ENCODE assay signal across 26 cellular contexts in genomic region chr5:86244153-86244552, GRCh38.
DNase-seq lines count a peak whose midpoint lies in the region; ATAC-seq, FAIRE-seq and TF ChIP-seq lines count a peak whose summit lies in the region.
"Had no signal": no experiment of that assay in that cellular context is flagged by ENCODE, and none has a peak within 500 bp of the region (broad histone marks: within the 10 kb centered on the region; RNA-seq: fewer than 3 reads in every experiment).

No MANE protein-coding gene starts in this region.

- H2BK15ac ChIP-seq in IMR-90 (ENCODE audit: low read depth, low read length): no peak overlapping the region

- H3K4me3 ChIP-seq in HepG2 (replicated peaks in 1 of 3; ENCODE audit: insufficient read depth in 1 of 3, low read depth in 2 of 3, low read length in 3 of 3) (no peak overlapping the region), right lobe of liver (no peak overlapping the region), IMR-90 (ENCODE audit: insufficient read depth, low read depth, low read length) (no peak overlapping the region), endothelial cell of umbilical vein (replicated peaks in 1 of 3; ENCODE audit: insufficient read depth in 1 of 3, low read depth in 1 of 3, low read length in 3 of 3) (no peak overlapping the region), prostate gland (no peak overlapping the region)
- H3K4me3 ChIP-seq: BLaER1, GM12878 had no signal

- H3K9ac ChIP-seq in HepG2 (ENCODE audit: insufficient read depth, low read depth, low read length) (no peak overlapping the region), IMR-90 (ENCODE audit: low read depth, low read length) (no peak overlapping the region), endothelial cell of umbilical vein (replicated peaks; ENCODE audit: extremely low read depth, insufficient read depth, low read length) (no peak overlapping the region)
- H3K9ac ChIP-seq: BLaER1 had no signal

- no peak overlapping the region for H3K4ac ChIP-seq in IMR-90 (ENCODE audit: low read depth, low read length)

- H3K27ac ChIP-seq in HepG2 (ENCODE audit: extremely low read length, insufficient read depth, low read length): no peak overlapping the region
- H3K27ac ChIP-seq in right lobe of liver: no peak overlapping the region
- H3K27ac ChIP-seq in IMR-90 (ENCODE audit: insufficient read depth, low read length): no peak overlapping the region
- H3K27ac ChIP-seq in endothelial cell of umbilical vein (ENCODE audit: insufficient read depth, low read depth, low read length): no peak overlapping the region
- no peak overlapping the region for H3K27ac ChIP-seq in prostate gland
- H3K27ac ChIP-seq: 22Rv1, BLaER1 had no signal

- no peak overlapping the region for H3K23ac ChIP-seq in IMR-90 (ENCODE audit: low read depth, low read length)

- H2AK9ac ChIP-seq in IMR-90 (replicated peaks; ENCODE audit: low read depth, low read length, poor library complexity): no peak overlapping the region

- H2BK20ac ChIP-seq in IMR-90 (ENCODE audit: low read depth, low read length): no peak overlapping the region

- H3K14ac ChIP-seq in IMR-90 (replicated peaks; ENCODE audit: low read depth, low read length): no peak overlapping the region

- FAIRE-seq in HepG2 (lab: Jason Lieb, UNC): no peak
- peak; percentile 24 for FAIRE-seq in endothelial cell of umbilical vein (lab: Jason Lieb, UNC)
- FAIRE-seq: GM12878, GM12892, GM18507, GM19239 had no signal

- H3K56ac ChIP-seq in IMR-90 (ENCODE audit: extremely low read depth, insufficient read depth, low read length): no peak overlapping the region

- intact Hi-C loops in HepG2 (cut with micrococcal nuclease; ENCODE audit: unreplicated experiment): no loop called here
- intact Hi-C loops in right lobe of liver (cut with DNase I): no loop called here
- intact Hi-C loops in IMR-90 (cut with micrococcal nuclease): no loop called here
- intact Hi-C loops in endothelial cell of umbilical vein (cut with micrococcal nuclease): no loop called here
- intact Hi-C loops in prostate gland (cut with DNase I): no loop called here

- no peak for ATAC-seq in HepG2
- ATAC-seq in right lobe of liver: no peak
- no peak for ATAC-seq in IMR-90 (ENCODE audit: low read depth)
- ATAC-seq: GM12878 had no signal

- H3K4me2 ChIP-seq in HepG2 (ENCODE audit: low read depth, low read length) (no peak overlapping the region), IMR-90 (ENCODE audit: low read depth, low read length) (no peak overlapping the region), endothelial cell of umbilical vein (ENCODE audit: insufficient read depth, low read length) (no peak overlapping the region)
- H3K4me2 ChIP-seq: BLaER1 had no signal

- no peak for TF ChIP-seq POLR2A in HepG2 (IDR thresholded peaks at IDR 0.05; ENCODE audit: insufficient read depth in 1 of 2, low read depth in 2 of 2, low read length in 2 of 2)
- TF ChIP-seq POLR2A in right lobe of liver (IDR thresholded peaks at IDR 0.05): no peak
- no peak for TF ChIP-seq POLR2A in IMR-90 (IDR thresholded peaks at IDR 0.05; ENCODE audit: low read depth, low read length)
- TF ChIP-seq POLR2A in endothelial cell of umbilical vein (IDR thresholded peaks at IDR 0.05; ENCODE audit: low read depth, low read length): no peak
- no peak for TF ChIP-seq POLR2A in prostate gland (IDR thresholded peaks at IDR 0.05)

- no peak overlapping the region for H2AK5ac ChIP-seq in IMR-90 (ENCODE audit: low read depth, low read length)

- H4K91ac ChIP-seq in IMR-90 (ENCODE audit: insufficient read depth, low read depth, low read length): no peak overlapping the region

- H3K79me1 ChIP-seq in IMR-90 (ENCODE audit: low read depth in 1 of 2, low read length in 2 of 2): no peaks in the 10 kb centered on the region

- H3K4me1 ChIP-seq in HepG2 (ENCODE audit: insufficient read depth, low read length) (no peaks in the 10 kb centered on the region), right lobe of liver (no peaks in the 10 kb centered on the region), IMR-90 (ENCODE audit: control insufficient read depth, insufficient read depth, low read length) (no peaks in the 10 kb centered on the region), endothelial cell of umbilical vein (ENCODE audit: control insufficient read depth, extremely low read depth, insufficient read depth, low read length) (no peaks in the 10 kb centered on the region), prostate gland (replicated peaks) (no peaks in the 10 kb centered on the region)
- H3K4me1 ChIP-seq: BE2C, BLaER1 had no signal

- H3K18ac ChIP-seq in IMR-90 (ENCODE audit: low read depth, low read length): no peak overlapping the region

- no peak overlapping the region for H4K8ac ChIP-seq in IMR-90 (ENCODE audit: low read depth in 2 of 2, low read length in 2 of 2)

- H2BK120ac ChIP-seq in IMR-90 (ENCODE audit: low read depth, low read length): no peak overlapping the region

- TF ChIP-seq EP300 in HepG2 (IDR thresholded peaks at IDR 0.05; ENCODE audit: low read depth in 2 of 2, low read length in 2 of 2) (no peak), HepG2 (CRISPR knock-in tag; IDR thresholded peaks at IDR 0.05; ENCODE audit: borderline replicate concordance) (no peak)

- H2AFZ ChIP-seq in HepG2 (ENCODE audit: low read length): no peak overlapping the region
- no peak overlapping the region for H2AFZ ChIP-seq in IMR-90 (replicated peaks; ENCODE audit: low read length, poor library complexity)
- no peak overlapping the region for H2AFZ ChIP-seq in endothelial cell of umbilical vein (ENCODE audit: low read depth, low read length)

- DNase-seq in HepG2 (ENCODE audit: low spot score): no peak
- no peak for DNase-seq in right lobe of liver
- DNase-seq in IMR-90: no peak
- DNase-seq in endothelial cell of umbilical vein (ENCODE audit: low read depth, low spot score): no peak
- DNase-seq in HT-29 (ENCODE audit: low spot score): no peak
- DNase-seq in prostate gland (ENCODE audit: low spot score): no peak
- DNase-seq: ACHN; BE2C; C1 segment of cervical spinal cord; CD4-positive, alpha-beta memory T cell; CD4-positive, CD25-positive, alpha-beta regulatory T cell; CD8-positive, alpha-beta memory T cell; COR-L47; DMS 273 treated with DMSO at 0.1 percent for 48 hours; DMS153; DMS53; DMS79; DND-41; EL; GDM1 had no signal

- H2BK5ac ChIP-seq in IMR-90 (ENCODE audit: low read depth, low read length, poor library complexity, severe bottlenecking): no peak overlapping the region

- no peaks in the 10 kb centered on the region for H3K36me3 ChIP-seq in HepG2 (replicated peaks in 1 of 2; ENCODE audit: control insufficient read depth in 1 of 2, insufficient read depth in 2 of 2, low read length in 2 of 2)
- H3K36me3 ChIP-seq in right lobe of liver: no peaks in the 10 kb centered on the region
- H3K36me3 ChIP-seq in IMR-90 (ENCODE audit: control insufficient read depth, insufficient read depth, low read length): no peaks in the 10 kb centered on the region
- no peaks in the 10 kb centered on the region for H3K36me3 ChIP-seq in endothelial cell of umbilical vein (ENCODE audit: control insufficient read depth in 2 of 2, extremely low read depth in 1 of 2, insufficient read depth in 2 of 2, low read length in 2 of 2)
- no peaks in the 10 kb centered on the region for H3K36me3 ChIP-seq in prostate gland
- H3K36me3 ChIP-seq: BE2C, BLaER1 had no signal

- TF ChIP-seq CTCF in HepG2 (CRISPR knock-in tag; IDR thresholded peaks at IDR 0.05): no peak
- TF ChIP-seq CTCF in right lobe of liver (IDR thresholded peaks at IDR 0.05): no peak
- no peak for TF ChIP-seq CTCF in IMR-90 (conservative IDR thresholded peaks at IDR 0.05; ENCODE audit: low read depth, low read length)
- TF ChIP-seq CTCF in endothelial cell of umbilical vein (IDR thresholded peaks at IDR 0.05; ENCODE audit: extremely low read depth in 1 of 2, insufficient read depth in 1 of 2, low read depth in 1 of 2, low read length in 2 of 2): no peak
- no peak for TF ChIP-seq CTCF in prostate gland (IDR thresholded peaks at IDR 0.05)

- CTCF ChIA-PET in HepG2 (lab: Yijun Ruan, JAX; ENCODE audit: low intra/inter-chr PET ratio, low total read pairs) (no interaction called here), IMR-90 (lab: Yijun Ruan, JAX) (no interaction called here), endothelial cell of umbilical vein (lab: Charles Lee) (no interaction called here)

- H3K79me2 ChIP-seq in HepG2 (ENCODE audit: insufficient read depth, low read length) (no peaks in the 10 kb centered on the region), endothelial cell of umbilical vein (ENCODE audit: control insufficient read depth, insufficient read depth, low read length) (no peaks in the 10 kb centered on the region)

- TF ChIP-seq RAD21 in HepG2 (CRISPR knock-in tag; IDR thresholded peaks at IDR 0.05): no peak
- TF ChIP-seq RAD21 in IMR-90 (IDR thresholded peaks at IDR 0.05; ENCODE audit: low read length): no peak

- no peaks in the 10 kb centered on the region for H3K9me3 ChIP-seq in HepG2 (ENCODE audit: low read length)
- H3K9me3 ChIP-seq in right lobe of liver: no peaks in the 10 kb centered on the region
- H3K9me3 ChIP-seq in IMR-90 (ENCODE audit: control insufficient read depth, insufficient read depth, low read length): 0 out of 2 replicates have a peak, but pooled peaks cover 4% of the 10 kb centered on the region
- no peaks in the 10 kb centered on the region for H3K9me3 ChIP-seq in endothelial cell of umbilical vein (replicated peaks; ENCODE audit: control insufficient read depth, insufficient read depth, low read length)
- no peaks in the 10 kb centered on the region for H3K9me3 ChIP-seq in prostate gland
- H3K9me3 ChIP-seq: BE2C, BLaER1 had no signal

- no TSS peak for BruUV-seq in HepG2 (replicated peaks; lab: Mats Ljungman, UMichigan)
- no TSS peak for BruUV-seq in IMR-90 (replicated peaks; lab: Mats Ljungman, UMichigan)
- no TSS peak for BruUV-seq in endothelial cell of umbilical vein (replicated peaks; lab: Mats Ljungman, UMichigan)

- H4K20me1 ChIP-seq in HepG2 (ENCODE audit: insufficient read depth, low read length) (no peaks in the 10 kb centered on the region), IMR-90 (ENCODE audit: insufficient read depth, low read length) (no peaks in the 10 kb centered on the region), endothelial cell of umbilical vein (replicated peaks; ENCODE audit: control insufficient read depth, extremely low read depth, insufficient read depth, low read length) (no peaks in the 10 kb centered on the region)
- H4K20me1 ChIP-seq: BLaER1 had no signal

- in situ Hi-C loops in HepG2 (cut with HindIII; ENCODE audit: extremely low pct_ligation_motif_present, low pct_unique_long_range_greater_than_20kb) (no loop called here), IMR-90 (cut with MboI; ENCODE audit: low sequenced_read_pairs) (no loop called here)

- H3K27me3 ChIP-seq in HepG2 (ENCODE audit: control insufficient read depth in 1 of 2, insufficient read depth in 2 of 2, low read length in 2 of 2) (no peaks in the 10 kb centered on the region), right lobe of liver (no peaks in the 10 kb centered on the region), IMR-90 (ENCODE audit: control insufficient read depth, insufficient read depth, low read length) (no peaks in the 10 kb centered on the region), endothelial cell of umbilical vein (ENCODE audit: control insufficient read depth in 2 of 2, insufficient read depth in 2 of 2, low read length in 2 of 2) (no peaks in the 10 kb centered on the region), prostate gland (replicated peaks; ENCODE audit: insufficient read depth) (no peaks in the 10 kb centered on the region)
- H3K27me3 ChIP-seq: BE2C, BLaER1 had no signal

- 0% methylated on average over 1 of the region's 1 CpG for WGBS in HepG2 (ENCODE audit: low lambda C conversion rate)
- 0% methylated on average over 1 of the region's 1 CpG for WGBS in right lobe of liver (ENCODE audit: insufficient coverage, low coverage, low lambda C conversion rate, missing lambda C conversion rate)
- no CpG with 5 or more reads among the region's 1 CpG for WGBS in IMR-90 (ENCODE audit: extremely low coverage in 2 of 2, insufficient read length in 1 of 2), 2 experiments
- WGBS in prostate gland: 5% methylated on average over 1 of the region's 1 CpG

- POLR2A ChIA-PET in HepG2 (lab: Yijun Ruan, JAX) (no interaction called here), IMR-90 (lab: Charles Lee; ENCODE audit: unreplicated experiment) (no interaction called here), endothelial cell of umbilical vein (lab: Charles Lee) (no interaction called here)

- no peak overlapping the region for H4K5ac ChIP-seq in IMR-90 (ENCODE audit: low read depth, low read length)

- dilution Hi-C loops in IMR-90 (cut with HindIII; ENCODE audit: low sequenced_read_pairs, unreplicated experiment): no loop called here
- dilution Hi-C loops in endothelial cell of umbilical vein (cut with MboI; ENCODE audit: extremely low pct_ligation_motif_present, low sequenced_read_pairs): no loop called here

- H3K9me1 ChIP-seq in IMR-90 (ENCODE audit: insufficient read depth, low read length) (no peaks in the 10 kb centered on the region), endothelial cell of umbilical vein (replicated peaks; ENCODE audit: control insufficient read depth, extremely low read depth, insufficient read depth, low read length) (no peaks in the 10 kb centered on the region)
